Comparison of ENCODE assay signal across 8 cellular contexts in genomic region chr1:154765970-154766369, GRCh38.
DNase-seq lines count a peak whose midpoint lies in the region; ATAC-seq lines count a peak whose summit lies in the region.

No MANE protein-coding gene starts in this region.

- DNase-seq in NCI-H2171 treated with DMSO at 0.1 percent for 48 hours (lab: John Stamatoyannopoulos, UW) (peak; percentile 37), NCI-H2171 (lab: John Stamatoyannopoulos, UW) (no peak), NAMALWA (ENCODE audit: low spot score) (peak; percentile 31), astrocyte of the hippocampus (ENCODE audit: low read depth, low spot score) (peak; percentile 50), myocyte (ENCODE audit: low read depth) (peak; percentile 37)
- DNase-seq in stimulated activated CD4-positive, alpha-beta T cell treated with anti-CD3 and anti-CD28 coated beads, Interleukin-2, amount 100 ng/mL, for 48 hours: no peak

- ATAC-seq in GM21825 (IDR thresholded peaks at IDR 0.05; ENCODE audit: unreplicated experiment): no peak
- ATAC-seq in HG03439 (IDR thresholded peaks at IDR 0.05; ENCODE audit: unreplicated experiment): no peak

Comparison
In these comparisons a context has a peak if more than half of its experiments do, and no peak if none do; other contexts are left out.
1. DNase-seq: peak in NCI-H2171 treated with DMSO at 0.1 percent for 48 hours (single experiment), NAMALWA (single experiment), astrocyte of the hippocampus (single experiment) and myocyte (single experiment); none in NCI-H2171 (single experiment) and stimulated activated CD4-positive, alpha-beta T cell treated with anti-CD3 and anti-CD28 coated beads, Interleukin-2, amount 100 ng/mL, for 48 hours (0 of 2).